ENCODE assay signal across 12 cellular contexts in genomic region chr1:202709276-202710041, GRCh38. TPM values are rescaled to one million over a fixed set of nuclear protein-coding genes. Genes with fewer than 3 reads are reported as not detected.
DNase-seq lines count a peak whose midpoint lies in the region; TF ChIP-seq lines count a peak whose summit lies in the region.
"Had no signal": no experiment of that assay in that cellular context is flagged by ENCODE, and none has a peak within 500 bp of the region (broad histone marks: within the 10 kb centered on the region; RNA-seq: fewer than 3 reads in every experiment).

No MANE protein-coding gene starts in this region.

- H3K18ac ChIP-seq in trophoblast cell (ENCODE audit: low read length), result no peak overlapping the region

- TF ChIP-seq CTCF in Calu3 (IDR thresholded peaks at IDR 0.05; ENCODE audit: unreplicated experiment), result no peak

- no peak overlapping the region for H3K27ac Mint-ChIP-seq in Calu3 (ENCODE audit: unreplicated experiment)
- H3K27ac Mint-ChIP-seq: CD4-positive, CD25-positive, alpha-beta regulatory T cell; dendritic cell treated with granulocyte-macrophage colony-stimulating factor and Interleukin-4, amounts not matched to agents 40 ng/mL and 50 ng/mL, for 4 days; IgD-negative memory B cell had no signal

- H3K4me3 Mint-ChIP-seq in Calu3 (ENCODE audit: low read depth, unreplicated experiment), result peak overlapping the region; percentile 50
- H3K4me3 Mint-ChIP-seq: dendritic cell treated with granulocyte-macrophage colony-stimulating factor and Interleukin-4, amounts not matched to agents 40 ng/mL and 50 ng/mL, for 4 days had no signal

- H2BK12ac ChIP-seq in trophoblast cell (ENCODE audit: low read length), result no peak overlapping the region

- H3K9ac ChIP-seq in SK-N-MC (ENCODE audit: insufficient read length) (peak overlapping the region; percentile 68), trophoblast cell (ENCODE audit: low read length) (no peak overlapping the region)

- H3K4me3 ChIP-seq in SK-N-MC (peak overlapping the region; percentile 92), iPS DF 6.9 (ENCODE audit: low read length) (peak overlapping the region; percentile 55; the same call in 1 of the 2 replicates), trophoblast cell (ENCODE audit: low read depth, low read length) (no peak overlapping the region)

- intact Hi-C loops in Calu3 (cut with micrococcal nuclease; ENCODE audit: unreplicated experiment), result loop anchor here (10.0 kb wide), 1 partner anchor 525 kb away; no protein-coding TSS in a partner anchor

- H3K27ac ChIP-seq in SK-N-MC, result no peak overlapping the region
- H3K27ac ChIP-seq in iPS DF 6.9 (ENCODE audit: low read length), result no peak overlapping the region
- H3K27ac ChIP-seq in trophoblast cell (ENCODE audit: low read depth, low read length), result no peak overlapping the region
- no peak overlapping the region for H3K27ac ChIP-seq in caudate nucleus (ENCODE audit: low read depth, low read length)

- H3K4me1 ChIP-seq in iPS DF 6.9 (ENCODE audit: control insufficient read depth, insufficient read depth, low read length) (peaks cover 14% of the 10 kb centered on the region), trophoblast cell (ENCODE audit: control insufficient read depth in 1 of 2, insufficient read depth in 2 of 2, low read length in 2 of 2) (peaks cover 6 to 8% of the 10 kb centered on the region in 2 experiments)

- peaks cover 3% of the 10 kb centered on the region; the same call in 1 of the 2 replicates for H3K27me3 ChIP-seq in iPS DF 6.9 (ENCODE audit: control insufficient read depth, insufficient read depth, low read length)
- peaks cover 38% of the 10 kb centered on the region for H3K27me3 ChIP-seq in trophoblast cell (ENCODE audit: insufficient read depth, low read length)

- BruUV-seq in Calu3 (replicated peaks; lab: Mats Ljungman, UMichigan), result no TSS peak

- no peak overlapping the region for H3K23ac ChIP-seq in trophoblast cell (ENCODE audit: low read length)

- H3K36me3 ChIP-seq in SK-N-MC (ENCODE audit: insufficient read depth, low read length) (no peaks in the 10 kb centered on the region), iPS DF 6.9 (ENCODE audit: control insufficient read depth, insufficient read depth, low read length) (no peaks in the 10 kb centered on the region), trophoblast cell (ENCODE audit: control insufficient read depth in 1 of 2, insufficient read depth in 2 of 2, low read length in 2 of 2) (no peaks in the 10 kb centered on the region)

- no peak overlapping the region for H4K8ac ChIP-seq in trophoblast cell (ENCODE audit: low read depth, low read length)

- no peaks in the 10 kb centered on the region for H3K9me3 Mint-ChIP-seq in Calu3 (ENCODE audit: low read depth, unreplicated experiment)
- H3K9me3 Mint-ChIP-seq: dendritic cell treated with granulocyte-macrophage colony-stimulating factor and Interleukin-4, amounts not matched to agents 40 ng/mL and 50 ng/mL, for 4 days; IgD-negative memory B cell had no signal

- no peak overlapping the region for H3K4ac ChIP-seq in trophoblast cell (ENCODE audit: low read depth, low read length)

- H2BK5ac ChIP-seq in trophoblast cell (ENCODE audit: low read depth, low read length, poor library complexity), result no peak overlapping the region

- H3K14ac ChIP-seq in trophoblast cell (ENCODE audit: low read length), result no peak overlapping the region

- no peaks in the 10 kb centered on the region for H3K9me3 ChIP-seq in SK-N-MC (ENCODE audit: low read depth, low read length)
- no peaks in the 10 kb centered on the region for H3K9me3 ChIP-seq in iPS DF 6.9 (ENCODE audit: control insufficient read depth, insufficient read depth, low read length)
- H3K9me3 ChIP-seq in trophoblast cell (ENCODE audit: insufficient read depth, low read depth, low read length), result peaks cover 4% of the 10 kb centered on the region

- H3K79me1 ChIP-seq in trophoblast cell (ENCODE audit: low read length), result no peaks in the 10 kb centered on the region

- no peak overlapping the region for H2AK5ac ChIP-seq in trophoblast cell (ENCODE audit: low read length)

- no peaks in the 10 kb centered on the region for H3K79me2 ChIP-seq in trophoblast cell (ENCODE audit: control insufficient read depth, insufficient read depth, low read length, poor library complexity)

- H3K4me2 ChIP-seq in trophoblast cell (ENCODE audit: low read length), result peak overlapping the region; percentile 89

- peaks cover 10% of the 10 kb centered on the region for H3K4me1 Mint-ChIP-seq in Calu3 (ENCODE audit: low read depth, unreplicated experiment)

- DNase-seq in Calu3 (no peak), SK-N-MC (ENCODE audit: low read depth, low spot score) (no peak), iPS DF 6.9 (ENCODE audit: low read depth, low spot score) (no peak), trophoblast cell (no peak), midbrain (lab: John Stamatoyannopoulos, UW) (no peak), caudate nucleus (lab: John Stamatoyannopoulos, UW) (no peak), NCI-H2171 (lab: John Stamatoyannopoulos, UW) (no peak), HK-2 (ENCODE audit: unreplicated experiment) (no peak)
- DNase-seq: NCI-H2081 treated with DMSO at 0.1 percent for 48 hours had no signal

- no peak overlapping the region for H2AFZ ChIP-seq in trophoblast cell (ENCODE audit: insufficient read depth, low read length, poor library complexity)

- no CpG with 5 or more reads among the region's 34 CpGs for WGBS in iPS DF 6.9 (ENCODE audit: insufficient coverage, insufficient read length)
- no CpG with 5 or more reads among the region's 34 CpGs for WGBS in trophoblast cell (ENCODE audit: extremely low coverage, insufficient coverage, insufficient read length)

- CTCF ChIA-PET in Calu3 (lab: Charles Lee), result interaction anchor here (0.6 kb wide), 1 partner anchor 33 kb away, joined by 3 read pairs; no protein-coding TSS in a partner anchor

- no peaks in the 10 kb centered on the region for H3K36me3 Mint-ChIP-seq in Calu3 (ENCODE audit: insufficient read depth, unreplicated experiment)
- H3K36me3 Mint-ChIP-seq: CD4-positive, CD25-positive, alpha-beta regulatory T cell; IgD-negative memory B cell had no signal

- H3K27me3 Mint-ChIP-seq in Calu3 (ENCODE audit: unreplicated experiment), result peaks cover 91% of the 10 kb centered on the region

- H2BK120ac ChIP-seq in trophoblast cell (ENCODE audit: insufficient read depth, low read length, poor library complexity), result no peak overlapping the region

- H4K12ac ChIP-seq in trophoblast cell (ENCODE audit: low read depth, low read length), result no peak overlapping the region

- no peak overlapping the region for H4K91ac ChIP-seq in trophoblast cell (ENCODE audit: low read depth, low read length)

RNA-seq across cellular contexts. Expression of gene SYT2, which starts 0.8 kb away (rescaled TPM):
- not detected in 2 replicates for total RNA-seq in Calu3 (2022)
- 0.03 and 0.04 TPM in 2 replicates for polyA plus RNA-seq in trophoblast cell (2013)
- total RNA-seq: CD4-positive, CD25-positive, alpha-beta regulatory T cell had no signal
- polyA plus RNA-seq: IgD-negative memory B cell had no signal
